30 cellular contexts compared by ENCODE assay signal in genomic region chr11:58652726-58653280, GRCh38. TPM values are rescaled to one million over a fixed set of nuclear protein-coding genes. Genes with fewer than 3 reads are reported as not detected.
"Had no signal": no experiment of that assay in that cellular context is flagged by ENCODE, and none has a peak within 500 bp of the region (broad histone marks: within the 10 kb centered on the region; RNA-seq: fewer than 3 reads in every experiment).

No MANE protein-coding gene starts in this region.

- FAIRE-seq: small intestine had no signal

- H3K27me3 ChIP-seq: body of pancreas, cardiac muscle cell, left lung, ovary, upper lobe of left lung, vagina had no signal

- H3K9me3 ChIP-seq: body of pancreas, left lung, mucosa of descending colon, ovary, upper lobe of left lung, vagina had no signal

- ATAC-seq: body of pancreas; left lung; mucosa of descending colon; sciatic nerve; stimulated activated effector memory CD8-positive, alpha-beta T cell treated with anti-CD3 and anti-CD28 coated beads, Interleukin-12 subunit alpha, Interleukin-12 subunit beta, amount 100 ng/mL, for 72 hours; stimulated activated naive CD8-positive, alpha-beta T cell treated with anti-CD3 and anti-CD28 coated beads, Interleukin-15, amount 100 ng/mL, for 72 hours had no signal

- H3K36me3 ChIP-seq: cardiac muscle cell, left lung, ovary, upper lobe of left lung, vagina had no signal

- H3K27ac ChIP-seq: body of pancreas, cardiac muscle cell, coronary artery, dorsolateral prefrontal cortex, left lung, ovary, upper lobe of left lung, vagina had no signal

- DNase-seq: activated CD4-positive, alpha-beta T cell treated with anti-CD3 and anti-CD28 coated beads for 4 hours; activated CD4-positive, alpha-beta T cell treated with anti-CD3 and anti-CD28 coated beads, Interleukin-2, amount 50 U/mL, for 4 hours; activated effector memory CD4-positive, alpha-beta T cell treated with Interleukin-2 at 50 U/mL for 16 hours; activated naive CD4-positive, alpha-beta T cell treated with Interleukin-2 at 50 U/mL for 16 hours; activated T-cell treated with anti-CD3 and anti-CD28 coated beads for 4 hours; anterior cingulate cortex; body of pancreas; dorsolateral prefrontal cortex; effector memory CD4-positive, alpha-beta T cell; erythroblast; foreskin fibroblast; head of caudate nucleus; kidney glomerular epithelial cell; left lung; mucosa of descending colon; naive B cell; nephron progenitor cell; ovary; small intestine; stimulated activated CD4-positive, alpha-beta T cell treated with anti-CD3 and anti-CD28 coated beads, Interleukin-4, amount 100 ng/mL, for 24 hours; stimulated activated naive CD8-positive, alpha-beta T cell treated with anti-CD3 and anti-CD28 coated beads, Interleukin-15, amount 100 ng/mL, for 72 hours; substantia nigra; SW 1271; T-helper 2 cell; upper lobe of left lung had no signal

- H3K4me3 ChIP-seq: body of pancreas, cardiac muscle cell, coronary artery, dorsolateral prefrontal cortex, left lung, mucosa of descending colon, ovary, upper lobe of left lung, vagina had no signal

- H3K4me1 ChIP-seq: left lung, upper lobe of left lung, vagina had no signal

RNA-seq across cellular contexts. Expression of gene CNTF, which starts 30.3 kb away (rescaled TPM):
- total RNA-seq: vagina had no signal
